Comparison of ENCODE assay signal across 16 cellular contexts in genomic region chr13:29159871-29160270, GRCh38.
DNase-seq lines count a peak whose midpoint lies in the region; ATAC-seq and TF ChIP-seq lines count a peak whose summit lies in the region.
"Had no signal": no experiment of that assay in that cellular context is flagged by ENCODE, and none has a peak within 500 bp of the region (broad histone marks: within the 10 kb centered on the region; RNA-seq: fewer than 3 reads in every experiment).

No MANE protein-coding gene starts in this region.

- H3K79me2 ChIP-seq in trophoblast cell (ENCODE audit: control insufficient read depth, insufficient read depth, low read length, poor library complexity): no peaks in the 10 kb centered on the region

- peaks cover 2% of the 10 kb centered on the region for H3K9me3 Mint-ChIP-seq in activated CD8-positive, alpha-beta memory T cell treated with anti-CD3 and anti-CD28 coated beads, Interleukin-2, amount 10 ng/mL, durations not matched to agents 7 days and 5 days (ENCODE audit: low read depth)

- TF ChIP-seq CTCF in NB4 (IDR thresholded peaks at IDR 0.05; ENCODE audit: low read depth, low read length): no peak

- no peak for ATAC-seq in activated CD8-positive, alpha-beta memory T cell treated with anti-CD3 and anti-CD28 coated beads, Interleukin-2, amount 10 ng/mL, durations not matched to agents 7 days and 5 days
- no peak for ATAC-seq in HG03095 (IDR thresholded peaks at IDR 0.05; ENCODE audit: unreplicated experiment)

- no peak overlapping the region for H3K4me2 ChIP-seq in trophoblast cell (ENCODE audit: low read length)

- no peak overlapping the region for H3K4ac ChIP-seq in trophoblast cell (ENCODE audit: low read depth, low read length)

- no peaks in the 10 kb centered on the region for H3K9me3 ChIP-seq in trophoblast cell (ENCODE audit: insufficient read depth, low read depth, low read length)

- H3K18ac ChIP-seq in trophoblast cell (ENCODE audit: low read length): no peak overlapping the region

- H3K4me1 ChIP-seq in trophoblast cell (ENCODE audit: control insufficient read depth in 1 of 2, insufficient read depth in 2 of 2, low read length in 2 of 2): peaks cover 0 to under 1% of the 10 kb centered on the region in 2 experiments

- H4K91ac ChIP-seq in trophoblast cell (ENCODE audit: low read depth, low read length): no peak overlapping the region

- H3K36me3 ChIP-seq in trophoblast cell (ENCODE audit: control insufficient read depth in 1 of 2, insufficient read depth in 2 of 2, low read length in 2 of 2): no peaks in the 10 kb centered on the region

- H3K4me3 Mint-ChIP-seq in activated CD8-positive, alpha-beta memory T cell treated with anti-CD3 and anti-CD28 coated beads, Interleukin-2, amount 10 ng/mL, durations not matched to agents 7 days and 5 days: no peak overlapping the region
- H3K4me3 Mint-ChIP-seq: CD4-positive, alpha-beta memory T cell had no signal

- no peak overlapping the region for H3K14ac ChIP-seq in trophoblast cell (ENCODE audit: low read length)

- no peaks in the 10 kb centered on the region for H3K79me1 ChIP-seq in trophoblast cell (ENCODE audit: low read length)

- no peak overlapping the region for H3K9ac ChIP-seq in trophoblast cell (ENCODE audit: low read length)

- no peaks in the 10 kb centered on the region for H3K27me3 ChIP-seq in trophoblast cell (ENCODE audit: insufficient read depth, low read length)

- no peak overlapping the region for H4K12ac ChIP-seq in trophoblast cell (ENCODE audit: low read depth, low read length)

- no peak overlapping the region for H3K27ac Mint-ChIP-seq in activated CD8-positive, alpha-beta memory T cell treated with anti-CD3 and anti-CD28 coated beads, Interleukin-2, amount 10 ng/mL, durations not matched to agents 7 days and 5 days
- H3K27ac Mint-ChIP-seq: CD4-positive, alpha-beta memory T cell had no signal

- no peaks in the 10 kb centered on the region for H3K27me3 Mint-ChIP-seq in activated CD8-positive, alpha-beta memory T cell treated with anti-CD3 and anti-CD28 coated beads, Interleukin-2, amount 10 ng/mL, durations not matched to agents 7 days and 5 days

- no peak overlapping the region for H2BK5ac ChIP-seq in trophoblast cell (ENCODE audit: low read depth, low read length, poor library complexity)

- no CpG with 5 or more reads among the region's 5 CpGs for WGBS in trophoblast cell (ENCODE audit: extremely low coverage, insufficient coverage, insufficient read length)

- no peak for TF ChIP-seq POLR2A in NB4 (IDR thresholded peaks at IDR 0.05; ENCODE audit: extremely low read depth, insufficient read length)

- DNase-seq in M059J (ENCODE audit: low read depth): peak; percentile 47
- DNase-seq in NB4 (ENCODE audit: low read depth): peak; percentile 10
- DNase-seq in trophoblast cell: peak; percentile 26 to 68
- DNase-seq in activated CD8-positive, alpha-beta memory T cell treated with anti-CD3 and anti-CD28 coated beads, Interleukin-2, amount 10 ng/mL, durations not matched to agents 7 days and 5 days: no peak
- DNase-seq in posterior cingulate gyrus: no peak
- DNase-seq: C1 segment of cervical spinal cord; Calu3; CD4-positive, alpha-beta memory T cell; COR-L47; DMS53; DMS79 treated with DMSO at 0.1 percent for 48 hours; GF-D8; GOT3; H7; HCEC 1CT had no signal

- no peaks in the 10 kb centered on the region for H3K4me1 Mint-ChIP-seq in activated CD8-positive, alpha-beta memory T cell treated with anti-CD3 and anti-CD28 coated beads, Interleukin-2, amount 10 ng/mL, durations not matched to agents 7 days and 5 days
- H3K4me1 Mint-ChIP-seq: CD4-positive, alpha-beta memory T cell had no signal

- no peak overlapping the region for H2BK120ac ChIP-seq in trophoblast cell (ENCODE audit: insufficient read depth, low read length, poor library complexity)

- H4K8ac ChIP-seq in trophoblast cell (ENCODE audit: low read depth, low read length): no peak overlapping the region

- no peak overlapping the region for H2BK12ac ChIP-seq in trophoblast cell (ENCODE audit: low read length)

- no peak overlapping the region for H2AK5ac ChIP-seq in trophoblast cell (ENCODE audit: low read length)

- no peak overlapping the region for H2AFZ ChIP-seq in trophoblast cell (ENCODE audit: insufficient read depth, low read length, poor library complexity)

- intact Hi-C loops in posterior cingulate gyrus (cut with DNase I): no loop called here

- no peak overlapping the region for H3K23ac ChIP-seq in trophoblast cell (ENCODE audit: low read length)

- H3K36me3 Mint-ChIP-seq in activated CD8-positive, alpha-beta memory T cell treated with anti-CD3 and anti-CD28 coated beads, Interleukin-2, amount 10 ng/mL, durations not matched to agents 7 days and 5 days: no peaks in the 10 kb centered on the region
- H3K36me3 Mint-ChIP-seq: CD4-positive, alpha-beta memory T cell had no signal

- CTCF ChIA-PET in activated CD8-positive, alpha-beta memory T cell treated with anti-CD3 and anti-CD28 coated beads, Interleukin-2, amount 10 ng/mL, durations not matched to agents 7 days and 5 days (lab: Charles Lee): no interaction called here

- H3K4me3 ChIP-seq in NB4 (ENCODE audit: low read depth, low read length) (no peak overlapping the region), trophoblast cell (ENCODE audit: low read depth, low read length) (no peak overlapping the region)

- no peak overlapping the region for H3K27ac ChIP-seq in trophoblast cell (ENCODE audit: low read depth, low read length)

Comparison
In these comparisons a context has a peak if more than half of its experiments do, and no peak if none do; other contexts are left out.
1. DNase-seq: peak in M059J (single experiment), NB4 (single experiment) and trophoblast cell (2 of 2); none in activated CD8-positive, alpha-beta memory T cell treated with anti-CD3 and anti-CD28 coated beads, Interleukin-2, amount 10 ng/mL, durations not matched to agents 7 days and 5 days (single experiment) and posterior cingulate gyrus (0 of 10).